2 cellular contexts compared by ENCODE assay signal in genomic region chr19:7623725-7624603, GRCh38.
TF ChIP-seq lines count a peak whose summit lies in the region.

No MANE protein-coding gene starts in this region.

TF ChIP-seq in HepG2, 621 proteins besides CTCF, POLR2A, EP300 and RAD21:
- TF ChIP-seq SNAI1 (CRISPR knock-in tag; IDR thresholded peaks at IDR 0.05; ENCODE audit: borderline replicate concordance) (no peak), RBFOX2 (IDR thresholded peaks at IDR 0.05; ENCODE audit: low read depth, low read length) (peak; percentile 33; the same call in 1 of the 2 replicates)
TF ChIP-seq in HepG2: peak in this region for 1.

TF ChIP-seq in WTC11, 78 proteins besides CTCF, POLR2A, EP300 and RAD21:
- TF ChIP-seq ZNF532 (CRISPR knock-in tag; IDR thresholded peaks at IDR 0.05; ENCODE audit: borderline replicate concordance) = no peak
- 0 out of 2 replicates have a peak, but pooled peaks have one; percentile 21 for TF ChIP-seq PRDM15 (CRISPR knock-in tag; IDR thresholded peaks at IDR 0.05)
